Comparison of ENCODE assay signal across 19 cellular contexts in genomic region chr3:135762188-135762853, GRCh38.
A peak's percentile ranks its signal among the peaks of the same experiment; 100 is the strongest.
DNase-seq lines count a peak whose midpoint lies in the region; TF ChIP-seq lines count a peak whose summit lies in the region.
"Had no signal": no experiment of that assay in that cellular context is flagged by ENCODE, and none has a peak within 500 bp of the region (broad histone marks: within the 10 kb centered on the region; RNA-seq: fewer than 3 reads in every experiment).

No MANE protein-coding gene starts in this region.

- peak; percentile 54 for DNase-seq in DMS 273 (lab: John Stamatoyannopoulos, UW; ENCODE audit: unreplicated experiment)
- DNase-seq in DMS 273 treated with DMSO at 0.1 percent for 48 hours (lab: John Stamatoyannopoulos, UW), result no peak
- DNase-seq in Jurkat, Clone E6-1 (ENCODE audit: low read depth, low spot score), result peak; percentile 60
- peak; percentile 67 for DNase-seq in endodermal cell
- DNase-seq in nephron progenitor cell, result no peak
- DNase-seq in activated CD4-positive, alpha-beta memory T cell treated with anti-CD3 and anti-CD28 coated beads, Interleukin-2, amount 10 ng/mL, durations not matched to agents 7 days and 5 days, result no peak
- no peak for DNase-seq in medulla oblongata (ENCODE audit: extremely low spot score)
- no peak for DNase-seq in T-helper 2 cell
- DNase-seq: activated CD8-positive, alpha-beta T cell treated with anti-CD3 and anti-CD28 coated beads, Interleukin-2, amount 10 ng/mL, durations not matched to agents 7 days and 5 days; central memory CD4-positive, alpha-beta T cell; effector CD4-positive, alpha-beta T cell; NCI-H1092 treated with DMSO at 0.1 percent for 48 hours; NCI-H226; nucleus accumbens; sigmoid colon; stimulated activated CD4-positive, alpha-beta T cell treated with anti-CD3 and anti-CD28 coated beads, Interleukin-4, amount 100 ng/mL, for 24 hours had no signal

- H3K27ac Mint-ChIP-seq in endodermal cell (no peak overlapping the region), nephron progenitor cell (no peak overlapping the region)
- no peak overlapping the region for H3K27ac Mint-ChIP-seq in activated CD4-positive, alpha-beta memory T cell treated with anti-CD3 and anti-CD28 coated beads, Interleukin-2, amount 10 ng/mL, durations not matched to agents 7 days and 5 days
- H3K27ac Mint-ChIP-seq: activated CD8-positive, alpha-beta T cell treated with anti-CD3 and anti-CD28 coated beads, Interleukin-2, amount 10 ng/mL, durations not matched to agents 7 days and 5 days; IgD-negative memory B cell had no signal

- no peaks in the 10 kb centered on the region for H3K4me1 ChIP-seq in endodermal cell (ENCODE audit: control insufficient read depth, insufficient read depth, low read length)
- H3K4me1 ChIP-seq: sigmoid colon had no signal

- no peak overlapping the region for H3K27ac ChIP-seq in endodermal cell (ENCODE audit: low read depth, low read length)
- H3K27ac ChIP-seq: 22Rv1, sigmoid colon, thoracic aorta had no signal

- H3K9me3 Mint-ChIP-seq in endodermal cell, result peaks cover 10% of the 10 kb centered on the region
- peaks cover 18% of the 10 kb centered on the region for H3K9me3 Mint-ChIP-seq in nephron progenitor cell
- peaks cover 4% of the 10 kb centered on the region for H3K9me3 Mint-ChIP-seq in activated CD4-positive, alpha-beta memory T cell treated with anti-CD3 and anti-CD28 coated beads, Interleukin-2, amount 10 ng/mL, durations not matched to agents 7 days and 5 days

- no peaks in the 10 kb centered on the region for H3K36me3 ChIP-seq in endodermal cell (ENCODE audit: control insufficient read depth, insufficient read depth, low read length)
- H3K36me3 ChIP-seq: sigmoid colon, thoracic aorta had no signal

- TF ChIP-seq CTCF in endodermal cell (conservative IDR thresholded peaks at IDR 0.05) (peak; percentile 69), nephron progenitor cell (IDR thresholded peaks at IDR 0.05) (peak; percentile 30)

- no peaks in the 10 kb centered on the region for H3K4me1 Mint-ChIP-seq in endodermal cell
- H3K4me1 Mint-ChIP-seq in nephron progenitor cell, result no peaks in the 10 kb centered on the region
- no peaks in the 10 kb centered on the region for H3K4me1 Mint-ChIP-seq in activated CD4-positive, alpha-beta memory T cell treated with anti-CD3 and anti-CD28 coated beads, Interleukin-2, amount 10 ng/mL, durations not matched to agents 7 days and 5 days

- CTCF ChIA-PET in activated CD4-positive, alpha-beta memory T cell treated with anti-CD3 and anti-CD28 coated beads, Interleukin-2, amount 10 ng/mL, durations not matched to agents 7 days and 5 days (lab: Charles Lee), result no interaction called here

- H3K27me3 Mint-ChIP-seq in endodermal cell (ENCODE audit: insufficient read depth), result no peaks in the 10 kb centered on the region
- peaks cover 6% of the 10 kb centered on the region for H3K27me3 Mint-ChIP-seq in nephron progenitor cell (ENCODE audit: low read depth, poor library complexity)
- H3K27me3 Mint-ChIP-seq in activated CD4-positive, alpha-beta memory T cell treated with anti-CD3 and anti-CD28 coated beads, Interleukin-2, amount 10 ng/mL, durations not matched to agents 7 days and 5 days, result no peaks in the 10 kb centered on the region

- no peak overlapping the region for H3K9ac ChIP-seq in endodermal cell (ENCODE audit: extremely low read depth, low read length, poor library complexity, severe bottlenecking)

- H3K9me3 ChIP-seq in endodermal cell (ENCODE audit: control insufficient read depth, low read length), result no peaks in the 10 kb centered on the region
- H3K9me3 ChIP-seq: sigmoid colon, thoracic aorta had no signal

- H3K4me3 ChIP-seq in Jurkat, Clone E6-1 (ENCODE audit: low read length), result no peak overlapping the region
- H3K4me3 ChIP-seq in endodermal cell (ENCODE audit: low read length), result no peak overlapping the region
- H3K4me3 ChIP-seq: sigmoid colon, thoracic aorta had no signal

- POLR2A ChIA-PET in activated CD4-positive, alpha-beta memory T cell treated with anti-CD3 and anti-CD28 coated beads, Interleukin-2, amount 10 ng/mL, durations not matched to agents 7 days and 5 days (lab: Charles Lee), result no interaction called here

- WGBS in endodermal cell (ENCODE audit: insufficient coverage in 1 of 2, insufficient read length in 1 of 2), 2 experiments, result 68 to 75% methylated on average over 3 to 4 of the region's 4 CpGs

- H3K4me3 Mint-ChIP-seq in endodermal cell, result no peak overlapping the region
- no peak overlapping the region for H3K4me3 Mint-ChIP-seq in nephron progenitor cell
- no peak overlapping the region for H3K4me3 Mint-ChIP-seq in activated CD4-positive, alpha-beta memory T cell treated with anti-CD3 and anti-CD28 coated beads, Interleukin-2, amount 10 ng/mL, durations not matched to agents 7 days and 5 days
- H3K4me3 Mint-ChIP-seq: activated CD8-positive, alpha-beta T cell treated with anti-CD3 and anti-CD28 coated beads, Interleukin-2, amount 10 ng/mL, durations not matched to agents 7 days and 5 days had no signal

- H3K36me3 Mint-ChIP-seq in endodermal cell (ENCODE audit: low read depth) (no peaks in the 10 kb centered on the region), nephron progenitor cell (ENCODE audit: low read depth) (no peaks in the 10 kb centered on the region)
- no peaks in the 10 kb centered on the region for H3K36me3 Mint-ChIP-seq in activated CD4-positive, alpha-beta memory T cell treated with anti-CD3 and anti-CD28 coated beads, Interleukin-2, amount 10 ng/mL, durations not matched to agents 7 days and 5 days (ENCODE audit: low read depth)
- H3K36me3 Mint-ChIP-seq: IgD-negative memory B cell had no signal

- no peaks in the 10 kb centered on the region for H3K27me3 ChIP-seq in endodermal cell (ENCODE audit: control insufficient read depth, insufficient read depth, low read length, poor library complexity, severe bottlenecking)
- H3K27me3 ChIP-seq: sigmoid colon had no signal

Comparison
In these comparisons a context has a peak if more than half of its experiments do, and no peak if none do; other contexts are left out.
1. DNase-seq: peak in DMS 273 (single experiment), Jurkat, Clone E6-1 (single experiment) and endodermal cell (single experiment); none in DMS 273 treated with DMSO at 0.1 percent for 48 hours (single experiment), nephron progenitor cell (single experiment), activated CD4-positive, alpha-beta memory T cell treated with anti-CD3 and anti-CD28 coated beads, Interleukin-2, amount 10 ng/mL, durations not matched to agents 7 days and 5 days (single experiment), medulla oblongata (single experiment) and T-helper 2 cell (0 of 5).